Comparison of ENCODE assay signal across 19 cellular contexts in the genomic region with DNA sequence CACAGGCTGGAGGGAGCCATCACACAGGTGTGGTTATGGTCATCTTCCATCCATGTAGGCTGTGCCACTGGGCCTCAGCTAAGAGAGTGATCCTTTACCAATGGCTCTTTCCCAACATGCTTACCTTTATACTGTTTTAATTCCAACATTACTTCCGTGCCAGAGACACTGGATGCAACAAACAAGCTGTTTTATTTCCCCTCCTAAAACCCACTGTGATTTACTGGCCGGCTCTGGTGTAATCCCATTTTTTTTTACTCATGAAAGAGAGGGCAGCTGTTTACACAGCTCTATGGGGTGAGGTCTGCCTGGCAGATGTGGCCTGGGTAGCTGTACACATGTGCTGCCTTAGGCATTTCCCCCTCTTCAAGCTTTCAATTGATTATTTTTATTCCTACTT. TPM values are rescaled to one million over a fixed set of nuclear protein-coding genes. Genes with fewer than 3 reads are reported as not detected.
DNase-seq lines count a peak whose midpoint lies in the region; ATAC-seq and TF ChIP-seq lines count a peak whose summit lies in the region.
"Had no signal": no experiment of that assay in that cellular context is flagged by ENCODE, and none has a peak within 500 bp of the region (broad histone marks: within the 10 kb centered on the region; RNA-seq: fewer than 3 reads in every experiment).

No MANE protein-coding gene starts in this region.

- 49% methylated on average over 2 of the region's 2 CpGs for WGBS in SK-N-SH (ENCODE audit: low lambda C conversion rate)
- 33% methylated on average over 2 of the region's 2 CpGs for WGBS in hepatocyte (ENCODE audit: low lambda C conversion rate, missing lambda C conversion rate)

- peaks cover 0 to 6% of the 10 kb centered on the region in 2 donors for H3K36me3 Mint-ChIP-seq in activated naive CD4-positive, alpha-beta T cell treated with anti-CD3 and anti-CD28 coated beads, Interleukin-2, amount 50 U/mL, for 72 hours
- H3K36me3 Mint-ChIP-seq in activated naive CD4-positive, alpha-beta T cell treated with anti-CD3 and anti-CD28 coated beads, Interleukin-2, amount 10 ng/mL, durations not matched to agents 7 days and 5 days, result peaks cover 68% of the 10 kb centered on the region
- peaks cover 71% of the 10 kb centered on the region for H3K36me3 Mint-ChIP-seq in stimulated activated effector memory CD8-positive, alpha-beta T cell treated with anti-CD3 and anti-CD28 coated beads, Interleukin-12 subunit alpha, Interleukin-12 subunit beta, amount 100 ng/mL, for 72 hours

- H3K27ac Mint-ChIP-seq in activated naive CD4-positive, alpha-beta T cell treated with anti-CD3 and anti-CD28 coated beads, Interleukin-2, amount 50 U/mL, for 72 hours, result peak overlapping the region; percentile 17 to 60
- H3K27ac Mint-ChIP-seq in activated naive CD4-positive, alpha-beta T cell treated with anti-CD3 and anti-CD28 coated beads, Interleukin-2, amount 10 ng/mL, durations not matched to agents 7 days and 5 days, result no peak overlapping the region
- H3K27ac Mint-ChIP-seq in stimulated activated effector memory CD8-positive, alpha-beta T cell treated with anti-CD3 and anti-CD28 coated beads, Interleukin-12 subunit alpha, Interleukin-12 subunit beta, amount 100 ng/mL, for 72 hours, result peak overlapping the region; percentile 68
- H3K27ac Mint-ChIP-seq: CD8-positive, alpha-beta T cell had no signal

- CTCF ChIA-PET in activated naive CD4-positive, alpha-beta T cell treated with anti-CD3 and anti-CD28 coated beads, Interleukin-2, amount 10 ng/mL, durations not matched to agents 7 days and 5 days (lab: Charles Lee), result no interaction called here
- CTCF ChIA-PET in SK-N-SH (lab: Yijun Ruan, JAX), result interaction anchor here (0.9 to 2.4 kb wide), 7 partner anchors 9 to 149 kb away, joined by 3 to 16 read pairs (median 3); no protein-coding TSS in a partner anchor

- H3K9me2 ChIP-seq in SK-N-SH (no peaks in the 10 kb centered on the region), hepatocyte (replicated peaks; ENCODE audit: insufficient read depth) (no peaks in the 10 kb centered on the region)

- POLR2A ChIA-PET in SK-N-SH (lab: Yijun Ruan, JAX), result no interaction called here

- H3K4me3 Mint-ChIP-seq in activated naive CD4-positive, alpha-beta T cell treated with anti-CD3 and anti-CD28 coated beads, Interleukin-2, amount 10 ng/mL, durations not matched to agents 7 days and 5 days, result no peak overlapping the region
- no peak overlapping the region for H3K4me3 Mint-ChIP-seq in stimulated activated effector memory CD8-positive, alpha-beta T cell treated with anti-CD3 and anti-CD28 coated beads, Interleukin-12 subunit alpha, Interleukin-12 subunit beta, amount 100 ng/mL, for 72 hours
- H3K4me3 Mint-ChIP-seq: CD8-positive, alpha-beta T cell had no signal

- no peaks in the 10 kb centered on the region for H3K27me3 ChIP-seq in SK-N-SH (ENCODE audit: insufficient read depth)
- H3K27me3 ChIP-seq in hepatocyte, result no peaks in the 10 kb centered on the region
- H3K27me3 ChIP-seq: SJCRH30 had no signal

- H3K9me3 Mint-ChIP-seq in activated naive CD4-positive, alpha-beta T cell treated with anti-CD3 and anti-CD28 coated beads, Interleukin-2, amount 50 U/mL, for 72 hours, result no peaks in the 10 kb centered on the region
- no peaks in the 10 kb centered on the region for H3K9me3 Mint-ChIP-seq in activated naive CD4-positive, alpha-beta T cell treated with anti-CD3 and anti-CD28 coated beads, Interleukin-2, amount 10 ng/mL, durations not matched to agents 7 days and 5 days
- H3K9me3 Mint-ChIP-seq in stimulated activated effector memory CD8-positive, alpha-beta T cell treated with anti-CD3 and anti-CD28 coated beads, Interleukin-12 subunit alpha, Interleukin-12 subunit beta, amount 100 ng/mL, for 72 hours, result no peaks in the 10 kb centered on the region
- H3K9me3 Mint-ChIP-seq: CD8-positive, alpha-beta T cell had no signal

- H3K4me2 ChIP-seq in SK-N-SH, result no peak overlapping the region
- no peak overlapping the region for H3K4me2 ChIP-seq in hepatocyte

- H3K4me1 ChIP-seq in SK-N-SH (ENCODE audit: control insufficient read depth in 1 of 2, insufficient read depth in 2 of 2, low read depth in 1 of 2, low read length in 1 of 2) (peaks cover 7 to 58% of the 10 kb centered on the region in 2 experiments), hepatocyte (ENCODE audit: insufficient read depth) (peaks cover 20% of the 10 kb centered on the region)
- H3K4me1 ChIP-seq: SJCRH30 had no signal

- H3K79me2 ChIP-seq in SK-N-SH (ENCODE audit: insufficient read depth) (no peaks in the 10 kb centered on the region; the same call in 1 of the 2 replicates), hepatocyte (no peaks in the 10 kb centered on the region)

- no peak for TF ChIP-seq RAD21 in SK-N-SH (IDR thresholded peaks at IDR 0.05; ENCODE audit: low read length)

- no peak for TF ChIP-seq CTCF in SK-N-SH (IDR thresholded peaks at IDR 0.05)
- no peak for TF ChIP-seq CTCF in hepatocyte (IDR thresholded peaks at IDR 0.05; ENCODE audit: poor library complexity)

- H3K9ac ChIP-seq in SK-N-SH, result no peak overlapping the region

- no peaks in the 10 kb centered on the region for H3K27me3 Mint-ChIP-seq in activated naive CD4-positive, alpha-beta T cell treated with anti-CD3 and anti-CD28 coated beads, Interleukin-2, amount 10 ng/mL, durations not matched to agents 7 days and 5 days

- H3K4me1 Mint-ChIP-seq in activated naive CD4-positive, alpha-beta T cell treated with anti-CD3 and anti-CD28 coated beads, Interleukin-2, amount 10 ng/mL, durations not matched to agents 7 days and 5 days, result no peaks in the 10 kb centered on the region
- H3K4me1 Mint-ChIP-seq in stimulated activated effector memory CD8-positive, alpha-beta T cell treated with anti-CD3 and anti-CD28 coated beads, Interleukin-12 subunit alpha, Interleukin-12 subunit beta, amount 100 ng/mL, for 72 hours, result no peaks in the 10 kb centered on the region

- no peaks in the 10 kb centered on the region for H4K20me1 ChIP-seq in SK-N-SH (ENCODE audit: insufficient read depth)
- H4K20me1 ChIP-seq in hepatocyte (ENCODE audit: insufficient read depth, poor library complexity, severe bottlenecking), result no peaks in the 10 kb centered on the region

- no peak for DNase-seq in activated naive CD4-positive, alpha-beta T cell treated with anti-CD3 and anti-CD28 coated beads, Interleukin-2, amount 50 U/mL, for 72 hours (ENCODE audit: low spot score in 2 of 2)
- DNase-seq in activated naive CD4-positive, alpha-beta T cell treated with anti-CD3 and anti-CD28 coated beads, Interleukin-2, amount 10 ng/mL, durations not matched to agents 7 days and 5 days, result no peak
- DNase-seq in SK-N-SH (peak; percentile 70), hepatocyte (ENCODE audit: low spot score) (no peak), NCI-H345 (lab: John Stamatoyannopoulos, UW) (no peak), kidney tubule cell (ENCODE audit: low spot score) (no peak), midbrain (lab: John Stamatoyannopoulos, UW) (no peak)
- no peak for DNase-seq in stimulated activated effector memory CD8-positive, alpha-beta T cell treated with anti-CD3 and anti-CD28 coated beads, Interleukin-12 subunit alpha, Interleukin-12 subunit beta, amount 100 ng/mL, for 72 hours (ENCODE audit: low spot score in 2 of 2)
- DNase-seq: 8988T; C1 segment of cervical spinal cord; CD8-positive, alpha-beta T cell; DMS53; GDM1; Kasumi-1; NCI-H1417 treated with DMSO at 0.1 percent for 48 hours; NCI-H187 treated with DMSO at 0.1 percent for 48 hours; NCI-H510A; NK-92 treated with Interleukin-12 subunit alpha and Interleukin-12 subunit beta, amount 100 ng/mL, for 24 hours; SJCRH30 had no signal

- no peaks in the 10 kb centered on the region for H3F3A ChIP-seq in SK-N-SH (replicated peaks; ENCODE audit: insufficient read depth)

- no peak for ATAC-seq in activated naive CD4-positive, alpha-beta T cell treated with anti-CD3 and anti-CD28 coated beads, Interleukin-2, amount 50 U/mL, for 72 hours
- no peak for ATAC-seq in stimulated activated effector memory CD8-positive, alpha-beta T cell treated with anti-CD3 and anti-CD28 coated beads, Interleukin-12 subunit alpha, Interleukin-12 subunit beta, amount 100 ng/mL, for 72 hours
- ATAC-seq: CD8-positive, alpha-beta T cell had no signal

- peak overlapping the region in 1 of 2 experiments; percentile 81; a peak in 2 of 4 replicates for H3K27ac ChIP-seq in SK-N-SH (ENCODE audit: low read depth in 2 of 2, low read length in 1 of 2)
- H3K27ac ChIP-seq in hepatocyte, result peak overlapping the region; percentile 65
- H3K27ac ChIP-seq: SJCRH30 had no signal

- H2AFZ ChIP-seq in SK-N-SH (ENCODE audit: low read depth), result no peak overlapping the region
- no peak overlapping the region for H2AFZ ChIP-seq in hepatocyte

- TF ChIP-seq EP300 in SK-N-SH (IDR thresholded peaks at IDR 0.05; ENCODE audit: borderline replicate concordance in 1 of 2, low read depth in 1 of 2, low read length in 1 of 2), result no peak; a peak in 1 of 4 replicates

- no peak overlapping the region for H3K4me3 ChIP-seq in SK-N-SH (ENCODE audit: low read depth in 2 of 2, low read length in 1 of 2)
- no peak overlapping the region for H3K4me3 ChIP-seq in hepatocyte
- H3K4me3 ChIP-seq: SJCRH30 had no signal

- H3K9me3 ChIP-seq in SK-N-SH (no peaks in the 10 kb centered on the region), hepatocyte (ENCODE audit: low read depth) (no peaks in the 10 kb centered on the region)
- H3K9me3 ChIP-seq: SJCRH30 had no signal

- peaks cover 40 to 98% of the 10 kb centered on the region in 2 experiments for H3K36me3 ChIP-seq in SK-N-SH (replicated peaks in 1 of 2; ENCODE audit: control insufficient read depth in 1 of 2, insufficient read depth in 2 of 2, low read length in 1 of 2)
- no peaks in the 10 kb centered on the region for H3K36me3 ChIP-seq in hepatocyte (replicated peaks; ENCODE audit: insufficient read depth, low read depth)

TF ChIP-seq in SK-N-SH, 30 proteins besides CTCF, POLR2A, EP300 and RAD21:
- TF ChIP-seq, protein P1, sequence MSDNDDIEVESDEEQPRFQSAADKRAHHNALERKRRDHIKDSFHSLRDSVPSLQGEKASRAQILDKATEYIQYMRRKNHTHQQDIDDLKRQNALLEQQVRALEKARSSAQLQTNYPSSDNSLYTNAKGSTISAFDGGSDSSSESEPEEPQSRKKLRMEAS (IDR thresholded peaks at IDR 0.05; ENCODE audit: low read depth), result no peak
- TF ChIP-seq JUND (IDR thresholded peaks at IDR 0.05) (no peak), RCOR1 (IDR thresholded peaks at IDR 0.05; ENCODE audit: low read length) (peak; percentile 8; the same call in 1 of the 2 replicates), FOXJ3 (CRISPR knock-in tag; IDR thresholded peaks at IDR 0.05) (0 out of 2 replicates have a peak, but pooled peaks have one; percentile 51)
TF ChIP-seq in SK-N-SH: peak in this region for 2.

RNA-seq across cellular contexts. Expression of a gene that starts 58.5 kb away (rescaled TPM):
- 100 to 1,000 TPM in 1 of 2 donors, 10 to 100 TPM in 1; 90.2 to 166 TPM for total RNA-seq in activated naive CD4-positive, alpha-beta T cell treated with anti-CD3 and anti-CD28 coated beads, Interleukin-2, amount 50 U/mL, for 72 hours
- 146 and 165 TPM in 2 replicates for polyA plus RNA-seq in SK-N-SH (2012; rRNA removed)
- 96.4 and 128 TPM in 2 replicates for polyA plus RNA-seq in SK-N-SH (2012; cell fraction: cytosol; rRNA removed)
- 251 and 315 TPM in 2 replicates for polyA plus RNA-seq in SK-N-SH (2012; cell fraction: nucleus; rRNA removed)
- total RNA-seq in hepatocyte, result 304 and 311 TPM in 2 replicates
- 180 and 198 TPM in 2 replicates for polyA plus RNA-seq in hepatocyte
